ENCODE assay signal across 9 cellular contexts in genomic region chr10:129309565-129309964, GRCh38.
"Had no signal": no experiment of that assay in that cellular context is flagged by ENCODE, and none has a peak within 500 bp of the region (broad histone marks: within the 10 kb centered on the region; RNA-seq: fewer than 3 reads in every experiment).

No MANE protein-coding gene starts in this region.

- H3K9ac ChIP-seq: GM23248, KMS-11 had no signal

- H3K27ac ChIP-seq: GM23248, HL-60, KMS-11 had no signal

- H3K4me1 ChIP-seq: HAP-1 had no signal

- DNase-seq: GM23248, GOT3, H7, KBM-7 had no signal

- H3K9me3 ChIP-seq: HAP-1 had no signal

- H3K4me3 ChIP-seq: GM23248, HAP-1 had no signal

- ATAC-seq: HCT116, HepG2 had no signal

- H3K36me3 ChIP-seq: HAP-1 had no signal

- FAIRE-seq: HepG2 had no signal
